25 cellular contexts compared by ENCODE assay signal in the genomic region with DNA sequence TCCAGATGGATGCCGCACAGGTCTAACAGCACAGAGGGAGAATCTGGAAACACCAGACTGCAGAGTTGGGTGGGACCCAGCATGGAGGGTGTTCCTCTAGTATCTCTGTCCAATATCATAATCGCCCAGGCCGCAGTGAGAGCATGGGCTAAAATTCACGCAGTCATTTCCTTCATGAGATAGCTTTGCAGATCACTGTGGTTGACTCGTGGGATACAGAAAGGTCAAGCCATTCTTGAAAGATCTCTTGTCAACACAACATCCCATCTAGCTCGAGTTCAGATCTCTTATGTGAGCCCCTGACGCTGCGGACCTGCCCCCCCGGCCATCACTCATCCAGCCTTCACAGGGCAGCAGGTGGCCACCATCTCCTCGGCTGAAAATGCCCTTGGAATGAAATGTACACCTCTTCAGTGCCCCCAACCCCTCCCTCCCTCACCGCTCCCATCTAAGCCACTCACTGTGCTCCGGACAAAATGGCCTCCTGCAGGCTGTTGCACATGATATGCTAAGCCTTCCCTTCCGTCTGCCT.
"Had no signal": no experiment of that assay in that cellular context is flagged by ENCODE, and none has a peak within 500 bp of the region (broad histone marks: within the 10 kb centered on the region; RNA-seq: fewer than 3 reads in every experiment).

No MANE protein-coding gene starts in this region.

- H3K36me3 Mint-ChIP-seq: activated naive CD8-positive, alpha-beta T cell had no signal

- H3K4me3 ChIP-seq: body of pancreas, lower lobe of right lung, transverse colon had no signal

- H3K27ac ChIP-seq: body of pancreas, lower lobe of right lung had no signal

- H3K27me3 ChIP-seq: body of pancreas, transverse colon had no signal

- H3K4me1 Mint-ChIP-seq: activated B cell treated with CpG ODN at 0.5 μM for 24 hours had no signal

- H3K27ac Mint-ChIP-seq: activated B cell treated with CpG ODN at 0.5 μM for 24 hours; activated CD4-positive, alpha-beta memory T cell treated with anti-CD3 and anti-CD28 coated beads, Interleukin-2, amount 10 ng/mL, durations not matched to agents 7 days and 5 days; activated naive CD8-positive, alpha-beta T cell; activated T-cell treated with anti-CD3 and anti-CD28 coated beads, Interleukin-2, amount 50 U/mL, for 72 hours; progenitor cell of endocrine pancreas had no signal

- FAIRE-seq: colon, islet of Langerhans had no signal

- H3K9me3 ChIP-seq: body of pancreas, lower lobe of right lung, transverse colon had no signal

- ATAC-seq: activated T-cell treated with anti-CD3 and anti-CD28 coated beads, Interleukin-2, amount 50 U/mL, for 72 hours; body of pancreas; left colon had no signal

- H3K27me3 Mint-ChIP-seq: activated CD4-positive, alpha-beta memory T cell treated with anti-CD3 and anti-CD28 coated beads, Interleukin-2, amount 10 ng/mL, durations not matched to agents 7 days and 5 days; activated naive CD8-positive, alpha-beta T cell; progenitor cell of endocrine pancreas had no signal

- DNase-seq: activated B cell treated with CpG ODN at 0.5 μM for 24 hours; activated CD4-positive, alpha-beta memory T cell treated with anti-CD3 and anti-CD28 coated beads, Interleukin-2, amount 10 ng/mL, durations not matched to agents 7 days and 5 days; activated CD4-positive, alpha-beta T cell treated with anti-CD3 and anti-CD28 coated beads for 48 hours; activated CD8-positive, alpha-beta memory T cell treated with anti-CD3 and anti-CD28 coated beads, Interleukin-2, amount 50 U/mL, for 48 hours; activated gamma-delta T cell; activated T-cell treated with anti-CD3 and anti-CD28 coated beads, Interleukin-2, amount 50 U/mL, for 72 hours; body of pancreas; caudate nucleus; foreskin melanocyte; glutamatergic neuron; hippocampal formation; left colon; lower lobe of right lung; midbrain; stimulated activated CD4-positive, alpha-beta T cell treated with anti-CD3 and anti-CD28 coated beads, Interleukin-12 subunit alpha, Interleukin-12 subunit beta, amount 100 ng/mL, for 4 hours; stimulated activated CD4-positive, alpha-beta T cell treated with anti-CD3 and anti-CD28 coated beads, Interleukin-1b, Interleukin-23, amount 100 ng/mL, for 48 hours; stimulated activated CD8-positive, alpha-beta memory T cell treated with anti-CD3 and anti-CD28 coated beads, Interleukin-4, amount 100 ng/mL, for 48 hours; stimulated activated naive CD4-positive, alpha-beta T cell treated with Interleukin-2 at 50 U/mL for 16 hours; SW 1271; T-helper 2 cell; transverse colon had no signal

- H3K36me3 ChIP-seq: lower lobe of right lung, transverse colon had no signal

- H3K4me3 Mint-ChIP-seq: activated B cell treated with CpG ODN at 0.5 μM for 24 hours; activated CD4-positive, alpha-beta memory T cell treated with anti-CD3 and anti-CD28 coated beads, Interleukin-2, amount 10 ng/mL, durations not matched to agents 7 days and 5 days; activated naive CD8-positive, alpha-beta T cell; activated T-cell treated with anti-CD3 and anti-CD28 coated beads, Interleukin-2, amount 50 U/mL, for 72 hours had no signal

- H3K9me3 Mint-ChIP-seq: activated B cell treated with CpG ODN at 0.5 μM for 24 hours had no signal
